ENCODE assay signal across 22 cellular contexts in the genomic region with DNA sequence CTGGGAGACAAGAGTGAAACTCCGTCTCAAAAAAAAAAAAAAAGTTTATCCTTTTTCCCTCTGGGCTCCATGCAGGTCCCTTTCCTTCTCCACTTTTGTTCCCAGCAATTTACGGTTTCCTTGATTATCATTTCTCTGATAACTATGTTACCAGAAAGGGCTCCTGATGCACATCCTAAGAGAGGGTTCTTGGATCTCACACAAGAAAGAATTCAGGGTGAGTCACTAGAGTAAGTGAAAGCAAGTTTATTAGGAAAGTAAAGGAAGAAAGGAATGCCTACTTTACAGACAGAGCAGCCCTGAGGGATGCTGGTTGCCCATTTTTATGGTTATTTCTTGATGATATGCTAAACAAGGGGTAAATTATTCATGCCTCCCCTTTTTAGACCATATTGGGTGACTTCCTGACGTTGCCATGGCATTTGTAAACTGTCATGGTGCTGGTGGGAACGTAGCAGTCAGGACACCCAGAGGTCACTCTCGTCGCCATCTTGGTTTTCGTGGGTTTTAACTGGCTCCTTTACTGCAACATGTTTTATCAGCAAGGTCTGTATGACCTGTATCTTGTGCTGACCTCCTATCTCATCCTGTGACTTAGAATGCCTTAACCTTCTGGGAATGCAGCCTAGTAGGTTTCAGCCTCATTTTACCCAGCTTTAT. TPM values are rescaled to one million over a fixed set of nuclear protein-coding genes. Genes with fewer than 3 reads are reported as not detected.
DNase-seq lines count a peak whose midpoint lies in the region; ATAC-seq and TF ChIP-seq lines count a peak whose summit lies in the region.
"Had no signal": no experiment of that assay in that cellular context is flagged by ENCODE, and none has a peak within 500 bp of the region (broad histone marks: within the 10 kb centered on the region; RNA-seq: fewer than 3 reads in every experiment).

No MANE protein-coding gene starts in this region.

- no TSS peak for BruUV-seq in MCF 10A (replicated peaks; lab: Mats Ljungman, UMichigan)

- CTCF ChIA-PET in MCF 10A (lab: Yijun Ruan, JAX), result interaction anchor here (1.7 to 12.1 kb wide), 2 partner anchors 109 to 154 kb away, joined by 6 to 151 read pairs; no protein-coding TSS in a partner anchor

- peak; percentile 31 for ATAC-seq in foreskin keratinocyte
- no peak for ATAC-seq in right lobe of liver
- ATAC-seq in GM21786 (IDR thresholded peaks at IDR 0.05; ENCODE audit: unreplicated experiment), result no peak
- no peak for ATAC-seq in GM21825 (IDR thresholded peaks at IDR 0.05; ENCODE audit: unreplicated experiment)

- no peak overlapping the region for H3K4me3 ChIP-seq in breast epithelium
- no peak overlapping the region for H3K4me3 ChIP-seq in right lobe of liver
- H3K4me3 ChIP-seq: thoracic aorta had no signal

- H3K27ac Mint-ChIP-seq in MCF 10A (ENCODE audit: low read depth, unreplicated experiment), result no peak overlapping the region
- H3K27ac Mint-ChIP-seq: activated naive CD4-positive, alpha-beta T cell treated with anti-CD3 and anti-CD28 coated beads, Interleukin-2, amount 50 U/mL, for 24 hours; CD4-positive, alpha-beta T cell; T-helper 2 cell treated with Interferon-gamma antibody and Interleukin-4, amounts not matched to agents 5 μg/mL and 100 μg/mL, for 36 hours had no signal

- TF ChIP-seq POLR2A in breast epithelium (IDR thresholded peaks at IDR 0.05), result no peak
- TF ChIP-seq POLR2A in right lobe of liver (IDR thresholded peaks at IDR 0.05), result no peak

- H3K9me3 ChIP-seq in breast epithelium, result no peaks in the 10 kb centered on the region
- no peaks in the 10 kb centered on the region for H3K9me3 ChIP-seq in right lobe of liver
- H3K9me3 ChIP-seq: thoracic aorta had no signal

- DNase-seq in MCF 10A (ENCODE audit: unreplicated experiment) (peak; percentile 37), breast epithelium (ENCODE audit: low spot score in 2 of 2) (no peak), amniotic epithelial cell (ENCODE audit: low read depth) (peak; percentile 70), foreskin keratinocyte (peak in 1 of 2 donors; percentile 32), right lobe of liver (no peak)
- no peak for DNase-seq in stimulated activated CD4-positive, alpha-beta T cell treated with anti-CD3 and anti-CD28 coated beads, Interleukin-15, amount 100 ng/mL, for 24 hours
- DNase-seq: activated CD4-positive, alpha-beta T cell treated with anti-CD3 and anti-CD28 coated beads for 4 hours; activated T-cell treated with anti-CD3 and anti-CD28 coated beads for 4 hours; CD4-positive, alpha-beta T cell; DND-41; NCI-H1105; NCI-H2171 treated with DMSO at 0.1 percent for 48 hours; Right ventricle myocardium superior; stimulated activated CD4-positive, alpha-beta T cell treated with anti-CD3 and anti-CD28 coated beads, Interleukin-4, amount 100 ng/mL, for 4 hours had no signal

- H3K4me3 Mint-ChIP-seq in MCF 10A (ENCODE audit: unreplicated experiment), result no peak overlapping the region
- H3K4me3 Mint-ChIP-seq: activated naive CD4-positive, alpha-beta T cell treated with anti-CD3 and anti-CD28 coated beads, Interleukin-2, amount 50 U/mL, for 24 hours; CD4-positive, alpha-beta T cell; central memory CD8-positive, alpha-beta T cell; neural crest cell; T-helper 2 cell treated with Interferon-gamma antibody and Interleukin-4, amounts not matched to agents 5 μg/mL and 100 μg/mL, for 36 hours had no signal

- no peaks in the 10 kb centered on the region for H3K27me3 Mint-ChIP-seq in MCF 10A (ENCODE audit: insufficient read depth, unreplicated experiment)
- H3K27me3 Mint-ChIP-seq: activated naive CD4-positive, alpha-beta T cell treated with anti-CD3 and anti-CD28 coated beads, Interleukin-2, amount 50 U/mL, for 24 hours; CD4-positive, alpha-beta T cell; central memory CD8-positive, alpha-beta T cell had no signal

- no peak for TF ChIP-seq CTCF in MCF 10A (IDR thresholded peaks at IDR 0.05; ENCODE audit: unreplicated experiment)
- no peak for TF ChIP-seq CTCF in breast epithelium (IDR thresholded peaks at IDR 0.05)
- no peak for TF ChIP-seq CTCF in foreskin keratinocyte (conservative IDR thresholded peaks at IDR 0.05)
- no peak for TF ChIP-seq CTCF in right lobe of liver (IDR thresholded peaks at IDR 0.05)

- no peaks in the 10 kb centered on the region for H3K27me3 ChIP-seq in breast epithelium
- H3K27me3 ChIP-seq in foreskin keratinocyte, result no peaks in the 10 kb centered on the region
- no peaks in the 10 kb centered on the region for H3K27me3 ChIP-seq in right lobe of liver

- intact Hi-C loops in MCF 10A (cut with micrococcal nuclease) (loop anchor here (10.0 kb wide), 1 partner anchor 314 kb away; no protein-coding TSS in a partner anchor), breast epithelium (cut with DNase I; ENCODE audit: low total_unique reads) (no loop called here), right lobe of liver (cut with DNase I) (loop anchor here (10.0 kb wide), 1 partner anchor 154 kb away; a partner anchor contains a TSS)

- WGBS in right lobe of liver (ENCODE audit: insufficient coverage, low coverage, low lambda C conversion rate, missing lambda C conversion rate), result 78% methylated on average over 7 of the region's 7 CpGs

- H3K9me3 Mint-ChIP-seq in MCF 10A (ENCODE audit: unreplicated experiment), result no peaks in the 10 kb centered on the region
- H3K9me3 Mint-ChIP-seq: activated naive CD4-positive, alpha-beta T cell treated with anti-CD3 and anti-CD28 coated beads, Interleukin-2, amount 50 U/mL, for 24 hours; CD4-positive, alpha-beta T cell; central memory CD8-positive, alpha-beta T cell; neural crest cell; T-helper 2 cell treated with Interferon-gamma antibody and Interleukin-4, amounts not matched to agents 5 μg/mL and 100 μg/mL, for 36 hours had no signal

- H3K4me1 Mint-ChIP-seq in MCF 10A (ENCODE audit: insufficient read depth, unreplicated experiment), result peaks cover 14% of the 10 kb centered on the region
- H3K4me1 Mint-ChIP-seq: central memory CD8-positive, alpha-beta T cell had no signal

- no peaks in the 10 kb centered on the region for H3K36me3 ChIP-seq in breast epithelium
- H3K36me3 ChIP-seq in right lobe of liver, result no peaks in the 10 kb centered on the region
- H3K36me3 ChIP-seq: thoracic aorta had no signal

- POLR2A ChIA-PET in MCF 10A (lab: Yijun Ruan, JAX), result interaction anchor here (0.7 kb wide), 1 partner anchor 37 kb away, joined by 3 read pairs; no protein-coding TSS in a partner anchor

- H3K4me1 ChIP-seq in breast epithelium, result no peaks in the 10 kb centered on the region
- H3K4me1 ChIP-seq in foreskin keratinocyte, result peaks cover 4% of the 10 kb centered on the region
- H3K4me1 ChIP-seq in right lobe of liver, result no peaks in the 10 kb centered on the region

- H3K27ac ChIP-seq in breast epithelium, result no peak overlapping the region
- no peak overlapping the region for H3K27ac ChIP-seq in foreskin keratinocyte
- no peak overlapping the region for H3K27ac ChIP-seq in right lobe of liver
- H3K27ac ChIP-seq: 22Rv1, thoracic aorta had no signal

- no peaks in the 10 kb centered on the region for H3K36me3 Mint-ChIP-seq in MCF 10A (ENCODE audit: insufficient read depth, unreplicated experiment)
- H3K36me3 Mint-ChIP-seq: activated naive CD4-positive, alpha-beta T cell treated with anti-CD3 and anti-CD28 coated beads, Interleukin-2, amount 50 U/mL, for 24 hours had no signal

RNA-seq across cellular contexts. Expression of a gene that starts 13.5 kb away (rescaled TPM):
- total RNA-seq in MCF 10A (2022) (25.6 and 33.3 TPM in 2 replicates), breast epithelium (under 1 TPM in 2 of 3 donors, not detected in 1; 0.48 to 0.59 TPM), foreskin keratinocyte (72.3 and 82.7 TPM in 2 replicates), right lobe of liver (1 to 10 TPM in 3 of 6 experiments, under 1 TPM in 2, not detected in 1; 0.39 to 5.3 (median 1.6) TPM)
- 36.9 and 49.8 TPM in 2 replicates for polyA plus RNA-seq in foreskin keratinocyte

Comparison
In these comparisons a context has a peak if more than half of its experiments do, and no peak if none do; other contexts are left out.
1. DNase-seq: peak in MCF 10A (single experiment) and amniotic epithelial cell (single experiment); none in breast epithelium (0 of 2), stimulated activated CD4-positive, alpha-beta T cell treated with anti-CD3 and anti-CD28 coated beads, Interleukin-15, amount 100 ng/mL, for 24 hours (single experiment) and right lobe of liver (0 of 3).